In the genomic region with DNA sequence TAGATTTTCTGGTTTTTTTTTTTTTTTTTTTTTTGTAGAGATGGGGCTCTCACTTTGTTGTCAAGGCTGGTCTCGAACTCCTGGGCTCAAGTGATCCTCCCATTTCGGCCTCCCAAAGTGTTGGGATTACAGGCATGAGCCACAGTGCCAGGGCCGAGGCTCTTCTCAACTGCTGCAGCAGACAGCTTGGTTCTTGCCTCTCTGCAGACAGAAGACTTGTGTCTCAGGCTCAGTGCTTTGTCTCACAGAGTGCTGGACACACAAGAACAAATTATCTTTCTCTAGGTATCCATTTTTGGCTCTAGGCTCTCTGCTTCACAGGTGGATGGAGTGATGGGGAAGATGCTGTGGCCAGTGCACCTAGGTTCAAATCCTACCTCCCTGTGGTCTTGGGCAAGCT, we compare ENCODE assay signal across 21 cellular contexts.
DNase-seq lines count a peak whose midpoint lies in the region; ATAC-seq and TF ChIP-seq lines count a peak whose summit lies in the region.
"Had no signal": no experiment of that assay in that cellular context is flagged by ENCODE, and none has a peak within 500 bp of the region (broad histone marks: within the 10 kb centered on the region; RNA-seq: fewer than 3 reads in every experiment).

No MANE protein-coding gene starts in this region.

- peaks cover 19% of the 10 kb centered on the region for H3K4me1 Mint-ChIP-seq in activated T-cell treated with anti-CD3 and anti-CD28 coated beads, Interleukin-2, amount 50 U/mL, for 72 hours (ENCODE audit: low read depth)
- no peaks in the 10 kb centered on the region for H3K4me1 Mint-ChIP-seq in endodermal cell

- peak; percentile 44 to 59 for DNase-seq in activated T-cell treated with anti-CD3 and anti-CD28 coated beads, Interleukin-2, amount 50 U/mL, for 48 hours
- DNase-seq in activated T-cell treated with anti-CD3 and anti-CD28 coated beads, Interleukin-2, amount 50 U/mL, for 72 hours = no peak
- DNase-seq in M059J (ENCODE audit: low read depth) (peak; percentile 9), endodermal cell (peak; percentile 64), spleen (peak; percentile 39), NCI-H774 (lab: John Stamatoyannopoulos, UW) (no peak), HEK293T (ENCODE audit: extremely low spot score) (no peak)
- DNase-seq: activated gamma-delta T cell; DMS153; GOT3; kidney glomerular epithelial cell; NCI-H1930; NCI-H446; SIG-M5; stimulated activated naive CD4-positive, alpha-beta T cell; thyroid gland had no signal

- H3K4me1 ChIP-seq in endodermal cell (ENCODE audit: control insufficient read depth, insufficient read depth, low read length) = no peaks in the 10 kb centered on the region
- H3K4me1 ChIP-seq in spleen = no peaks in the 10 kb centered on the region
- H3K4me1 ChIP-seq: thyroid gland had no signal

- no peak for TF ChIP-seq POLR2A in spleen (IDR thresholded peaks at IDR 0.05)

- H3K27ac ChIP-seq in endodermal cell (ENCODE audit: low read depth, low read length) = no peak overlapping the region
- H3K27ac ChIP-seq in spleen = no peak overlapping the region
- H3K27ac ChIP-seq: thyroid gland had no signal

- no peaks in the 10 kb centered on the region for H3K27me3 Mint-ChIP-seq in activated T-cell treated with anti-CD3 and anti-CD28 coated beads, Interleukin-2, amount 50 U/mL, for 72 hours (ENCODE audit: low read depth)
- H3K27me3 Mint-ChIP-seq in endodermal cell (ENCODE audit: insufficient read depth) = no peaks in the 10 kb centered on the region
- H3K27me3 Mint-ChIP-seq: IgD-negative memory B cell had no signal

- H3K9ac ChIP-seq in endodermal cell (ENCODE audit: extremely low read depth, low read length, poor library complexity, severe bottlenecking) = no peak overlapping the region

- CTCF ChIA-PET in HEK293T (lab: Yijun Ruan, JAX) = interaction anchor here (0.6 to 1.4 kb wide), 2 partner anchors 144 to 169 kb away, joined by 3 read pairs; partner anchors contain the start of genes DHX8 and NBR1

- no peak overlapping the region for H3K4me3 ChIP-seq in endodermal cell (ENCODE audit: low read length)
- no peak overlapping the region for H3K4me3 ChIP-seq in spleen
- H3K4me3 ChIP-seq: thyroid gland had no signal

- TF ChIP-seq CTCF in endodermal cell (conservative IDR thresholded peaks at IDR 0.05) (no peak), spleen (IDR thresholded peaks at IDR 0.05 in 8 of 11, conservative IDR thresholded peaks at IDR 0.05 in 3 of 11) (no peak)

- 87 to 100% methylated on average over 3 of the region's 3 CpGs for WGBS in endodermal cell (ENCODE audit: insufficient coverage in 1 of 2, insufficient read length in 1 of 2), 2 experiments
- WGBS in spleen, 5 donors = 90 to 97% (median 94%) methylated on average over 3 of the region's 3 CpGs

- intact Hi-C loops in spleen (cut with DNase I; ENCODE audit: low total_unique reads) = no loop called here

- peaks cover 2% of the 10 kb centered on the region in 2 donors for H3K9me3 Mint-ChIP-seq in activated T-cell treated with anti-CD3 and anti-CD28 coated beads, Interleukin-2, amount 50 U/mL, for 72 hours
- peaks cover 23% of the 10 kb centered on the region for H3K9me3 Mint-ChIP-seq in endodermal cell

- H3K36me3 ChIP-seq in endodermal cell (ENCODE audit: control insufficient read depth, insufficient read depth, low read length) = no peaks in the 10 kb centered on the region
- peaks cover 0 to 3% (median 0%) of the 10 kb centered on the region in 6 donors for H3K36me3 ChIP-seq in spleen
- H3K36me3 ChIP-seq: thyroid gland had no signal

- POLR2A ChIA-PET in HEK293T (lab: Yijun Ruan, JAX) = interaction anchor here (1.4 to 4.2 kb wide), 14 partner anchors 20 to 290 kb away, joined by 4 to 98 read pairs (median 14); partner anchors contain the start of genes BRCA1, DHX8, NBR1 and RND2

- no peak for ATAC-seq in activated T-cell treated with anti-CD3 and anti-CD28 coated beads, Interleukin-2, amount 50 U/mL, for 72 hours (replicated peaks in 1 of 2)
- no peak for ATAC-seq in GM21381 (IDR thresholded peaks at IDR 0.05; ENCODE audit: unreplicated experiment)
- ATAC-seq: WTC11 had no signal

- H3K27me3 ChIP-seq in endodermal cell (ENCODE audit: control insufficient read depth, insufficient read depth, low read length, poor library complexity, severe bottlenecking) = no peaks in the 10 kb centered on the region
- no peaks in the 10 kb centered on the region for H3K27me3 ChIP-seq in spleen (replicated peaks in 1 of 7)
- H3K27me3 ChIP-seq: thyroid gland had no signal

- H3K27ac Mint-ChIP-seq in activated T-cell treated with anti-CD3 and anti-CD28 coated beads, Interleukin-2, amount 50 U/mL, for 72 hours = no peak overlapping the region
- H3K27ac Mint-ChIP-seq in endodermal cell = no peak overlapping the region
- H3K27ac Mint-ChIP-seq: CD14-positive monocyte, IgD-negative memory B cell, WTC11 had no signal

- no peak overlapping the region for H3K4me3 Mint-ChIP-seq in activated T-cell treated with anti-CD3 and anti-CD28 coated beads, Interleukin-2, amount 50 U/mL, for 72 hours
- no peak overlapping the region for H3K4me3 Mint-ChIP-seq in endodermal cell
- H3K4me3 Mint-ChIP-seq: CD14-positive monocyte, neural crest cell, WTC11 had no signal

- H3K9me3 ChIP-seq in endodermal cell (ENCODE audit: control insufficient read depth, low read length) (peaks cover 5% of the 10 kb centered on the region), spleen (peaks cover 0 to 19% (median 14%) of the 10 kb centered on the region in 8 donors)
- H3K9me3 ChIP-seq: thyroid gland had no signal

- peaks cover 0 to 10% of the 10 kb centered on the region in 2 donors for H3K36me3 Mint-ChIP-seq in activated T-cell treated with anti-CD3 and anti-CD28 coated beads, Interleukin-2, amount 50 U/mL, for 72 hours (ENCODE audit: insufficient read depth in 2 of 2)
- H3K36me3 Mint-ChIP-seq in endodermal cell (ENCODE audit: low read depth) = no peaks in the 10 kb centered on the region
- H3K36me3 Mint-ChIP-seq: CD14-positive monocyte had no signal

TF ChIP-seq in HEK293T, 16 proteins besides CTCF, POLR2A, EP300 and RAD21:
- no peak for TF ChIP-seq NFRKB (IDR thresholded peaks at IDR 0.05)
- TF ChIP-seq FOXK2 (IDR thresholded peaks at IDR 0.05) = no peak
- TF ChIP-seq, protein P1, sequence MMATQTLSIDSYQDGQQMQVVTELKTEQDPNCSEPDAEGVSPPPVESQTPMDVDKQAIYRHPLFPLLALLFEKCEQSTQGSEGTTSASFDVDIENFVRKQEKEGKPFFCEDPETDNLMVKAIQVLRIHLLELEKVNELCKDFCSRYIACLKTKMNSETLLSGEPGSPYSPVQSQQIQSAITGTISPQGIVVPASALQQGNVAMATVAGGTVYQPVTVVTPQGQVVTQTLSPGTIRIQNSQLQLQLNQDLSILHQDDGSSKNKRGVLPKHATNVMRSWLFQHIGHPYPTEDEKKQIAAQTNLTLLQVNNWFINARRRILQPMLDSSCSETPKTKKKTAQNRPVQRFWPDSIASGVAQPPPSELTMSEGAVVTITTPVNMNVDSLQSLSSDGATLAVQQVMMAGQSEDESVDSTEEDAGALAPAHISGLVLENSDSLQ (IDR thresholded peaks at IDR 0.05) = no peak
- TF ChIP-seq ELF4 (IDR thresholded peaks at IDR 0.05) = no peak
- TF ChIP-seq TARDBP (IDR thresholded peaks at IDR 0.05) = no peak
- TF ChIP-seq SP1 (IDR thresholded peaks at IDR 0.05) = no peak
- no peak for TF ChIP-seq FOXM1 (IDR thresholded peaks at IDR 0.05; ENCODE audit: borderline replicate concordance)
- TF ChIP-seq FOXA1 (IDR thresholded peaks at IDR 0.05) = no peak
- TF ChIP-seq CTBP1 (IDR thresholded peaks at IDR 0.05; ENCODE audit: borderline replicate concordance) = no peak
- no peak for TF ChIP-seq ARNT (IDR thresholded peaks at IDR 0.05)
- TF ChIP-seq BHLHE40 (IDR thresholded peaks at IDR 0.05; ENCODE audit: borderline replicate concordance) = no peak
- no peak for TF ChIP-seq HDGF (IDR thresholded peaks at IDR 0.05; ENCODE audit: borderline replicate concordance)
- TF ChIP-seq ZNF384 (IDR thresholded peaks at IDR 0.05) = no peak
- no peak for TF ChIP-seq L3MBTL2 (conservative IDR thresholded peaks at IDR 0.05)
- no peak for TF ChIP-seq SUZ12 (IDR thresholded peaks at IDR 0.05)
- no peak for TF ChIP-seq LEF1 (IDR thresholded peaks at IDR 0.05; ENCODE audit: borderline replicate concordance)

Comparison
In these comparisons a context has a peak if more than half of its experiments do, and no peak if none do; other contexts are left out.
1. DNase-seq: peak in activated T-cell treated with anti-CD3 and anti-CD28 coated beads, Interleukin-2, amount 50 U/mL, for 48 hours (2 of 2), M059J (single experiment), endodermal cell (single experiment) and spleen (single experiment); none in activated T-cell treated with anti-CD3 and anti-CD28 coated beads, Interleukin-2, amount 50 U/mL, for 72 hours (0 of 2), NCI-H774 (single experiment) and HEK293T (single experiment).